8 cellular contexts compared by ENCODE assay signal in the genomic region with DNA sequence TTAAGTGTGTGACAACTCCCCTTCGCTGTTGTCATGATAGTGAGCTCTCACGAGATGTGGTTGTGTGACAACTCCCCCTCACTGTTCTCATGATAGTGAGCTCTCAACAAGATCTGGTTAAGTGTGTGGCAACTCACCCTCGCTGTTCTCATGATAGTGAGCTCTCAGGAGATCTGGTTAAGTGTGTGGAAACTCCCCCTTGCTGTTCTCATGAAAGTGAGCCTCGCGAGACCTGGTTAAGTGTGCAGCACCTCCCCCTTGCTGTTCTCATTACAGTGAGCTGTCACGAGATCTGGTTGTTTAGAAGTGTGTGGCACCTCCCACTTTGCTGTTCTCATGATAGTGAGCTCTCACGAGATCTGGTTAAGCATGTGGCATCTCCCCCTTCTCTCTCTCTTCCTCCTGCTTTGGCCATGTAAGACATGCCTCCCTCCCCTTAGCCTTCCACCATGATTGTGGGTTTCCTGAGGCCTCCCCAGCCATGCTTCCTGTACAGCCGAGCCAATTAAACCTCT. TPM values are rescaled to one million over a fixed set of nuclear protein-coding genes. Genes with fewer than 3 reads are reported as not detected.
DNase-seq lines count a peak whose midpoint lies in the region; ATAC-seq, FAIRE-seq and TF ChIP-seq lines count a peak whose summit lies in the region.

No MANE protein-coding gene starts in this region.

- intact Hi-C loops in transverse colon (cut with DNase I; ENCODE audit: low total_unique reads): no loop called here

- WGBS in mesodermal cell (ENCODE audit: insufficient coverage in 2 of 2), 2 experiments: 93 to 94% methylated on average over 5 to 6 of the region's 8 CpGs
- 21 to 67% methylated on average over 2 to 8 of the region's 8 CpGs for WGBS in transverse colon (ENCODE audit: low coverage in 1 of 2), 2 donors

- DNase-seq in GM12891 (ENCODE audit: insufficient read length, low spot score) (no peak), T1000 (lab: John Stamatoyannopoulos, UW) (no peak), NCI-H1694 (lab: John Stamatoyannopoulos, UW) (no peak), transverse colon (no peak)
- DNase-seq in activated CD4-positive, alpha-beta T cell treated with anti-CD3 and anti-CD28 coated beads, Interleukin-2, amount 50 U/mL, for 4 hours: peak; percentile 8 to 19

- H3K27me3 ChIP-seq in transverse colon: no peaks in the 10 kb centered on the region

- peaks cover 100% of the 10 kb centered on the region for H3K36me3 ChIP-seq in mesodermal cell (ENCODE audit: control insufficient read depth, insufficient read depth, low read length)
- peaks cover 0 to 68% (median 34%) of the 10 kb centered on the region in 4 donors for H3K36me3 ChIP-seq in transverse colon

- peak; percentile 86 for FAIRE-seq in GM12891 (lab: Jason Lieb, UNC)

- peak; percentile 56 for ATAC-seq in HG02981 (IDR thresholded peaks at IDR 0.05; ENCODE audit: unreplicated experiment)
- ATAC-seq in GM19328 (IDR thresholded peaks at IDR 0.05; ENCODE audit: unreplicated experiment): no peak

- H3K4me3 ChIP-seq in mesodermal cell (ENCODE audit: extremely low read depth, insufficient read depth, low read length, poor library complexity, severe bottlenecking): no peak overlapping the region
- no peak overlapping the region for H3K4me3 ChIP-seq in transverse colon

- no peaks in the 10 kb centered on the region for H3K9me3 ChIP-seq in mesodermal cell (ENCODE audit: control insufficient read depth, low read length)
- no peaks in the 10 kb centered on the region for H3K9me3 ChIP-seq in transverse colon

- TF ChIP-seq CTCF in transverse colon (IDR thresholded peaks at IDR 0.05): no peak

- in situ Hi-C loops in transverse colon (cut with MboI; ENCODE audit: low pct_ligation_motif_present in 1 of 4, low pct_unique_long_range_greater_than_20kb in 1 of 4, low sequenced_read_pairs in 3 of 4): no loop called here

- H3K27ac ChIP-seq in mesodermal cell (ENCODE audit: low read depth, low read length, severe bottlenecking) (peak overlapping the region; percentile 45), transverse colon (no peak overlapping the region)

- TF ChIP-seq EP300 in transverse colon (IDR thresholded peaks at IDR 0.05; ENCODE audit: low read depth): no peak

- TF ChIP-seq POLR2A in GM12891 (IDR thresholded peaks at IDR 0.05; ENCODE audit: low read depth, low read length) (peak; percentile 50; the same call in 1 of the 2 replicates), transverse colon (IDR thresholded peaks at IDR 0.05) (no peak)

- H3K4me1 ChIP-seq in mesodermal cell (ENCODE audit: control insufficient read depth, insufficient read depth, low read length, poor library complexity, severe bottlenecking): no peaks in the 10 kb centered on the region
- H3K4me1 ChIP-seq in transverse colon: no peaks in the 10 kb centered on the region

TF ChIP-seq in GM12891, 5 proteins besides CTCF, POLR2A, EP300 and RAD21:
- TF ChIP-seq SPI1 (IDR thresholded peaks at IDR 0.05; ENCODE audit: low read depth, low read length): no peak
- no peak for TF ChIP-seq POLR2AphosphoS5 (IDR thresholded peaks at IDR 0.05; ENCODE audit: low read depth, low read length)
- no peak for TF ChIP-seq POU2F2 (IDR thresholded peaks at IDR 0.05; ENCODE audit: low read depth, low read length)
- TF ChIP-seq PAX5 (IDR thresholded peaks at IDR 0.05; ENCODE audit: insufficient read depth, low read length, severe bottlenecking): no peak
- no peak for TF ChIP-seq TAF1 (IDR thresholded peaks at IDR 0.05; ENCODE audit: low read depth, low read length)

RNA-seq across cellular contexts. Expression of gene LSS, which starts 25.1 kb away (rescaled TPM):
- polyA plus RNA-seq in GM12891 (2012; ENCODE audit: low read depth, missing spikeins): 36.0 TPM
- 96.0 TPM for polyA plus RNA-seq in mesodermal cell (2013, experiment 1 of 2)
- polyA plus RNA-seq in mesodermal cell (2013, experiment 2 of 2): 87.3 TPM
- 10 to 100 TPM; 53.2 to 75.2 (median 62.3) TPM for total RNA-seq in transverse colon

RNA-seq across cellular contexts. Expression of gene MCM3AP, which starts 31.7 kb away (rescaled TPM):
- polyA plus RNA-seq in GM12891 (2012; ENCODE audit: low read depth, missing spikeins): 38.5 TPM
- 72.4 TPM for polyA plus RNA-seq in mesodermal cell (2013, experiment 1 of 2)
- 61.0 TPM for polyA plus RNA-seq in mesodermal cell (2013, experiment 2 of 2)
- total RNA-seq in transverse colon: 100 to 1,000 TPM in 3 of 4 donors, 10 to 100 TPM in 1; 87.4 to 348 (median 108) TPM

RNA-seq across cellular contexts. Expression of gene YBEY, which starts 32.5 kb away (rescaled TPM):
- polyA plus RNA-seq in GM12891 (2012; ENCODE audit: low read depth, missing spikeins): 20.5 TPM
- 27.9 TPM for polyA plus RNA-seq in mesodermal cell (2013, experiment 1 of 2)
- 25.8 TPM for polyA plus RNA-seq in mesodermal cell (2013, experiment 2 of 2)
- 10 to 100 TPM in 1 of 4 donors, 1 to 10 TPM in 2, not detected in 1; 4.8 to 33.5 (median 9.1) TPM for total RNA-seq in transverse colon

Comparison
In these comparisons a context has a peak if more than half of its experiments do, and no peak if none do; other contexts are left out.
1. DNase-seq: peak in activated CD4-positive, alpha-beta T cell treated with anti-CD3 and anti-CD28 coated beads, Interleukin-2, amount 50 U/mL, for 4 hours (2 of 2); none in GM12891 (single experiment), T1000 (single experiment), NCI-H1694 (single experiment) and transverse colon (single experiment).